1 cellular context compared by ENCODE assay signal in the genomic region with DNA sequence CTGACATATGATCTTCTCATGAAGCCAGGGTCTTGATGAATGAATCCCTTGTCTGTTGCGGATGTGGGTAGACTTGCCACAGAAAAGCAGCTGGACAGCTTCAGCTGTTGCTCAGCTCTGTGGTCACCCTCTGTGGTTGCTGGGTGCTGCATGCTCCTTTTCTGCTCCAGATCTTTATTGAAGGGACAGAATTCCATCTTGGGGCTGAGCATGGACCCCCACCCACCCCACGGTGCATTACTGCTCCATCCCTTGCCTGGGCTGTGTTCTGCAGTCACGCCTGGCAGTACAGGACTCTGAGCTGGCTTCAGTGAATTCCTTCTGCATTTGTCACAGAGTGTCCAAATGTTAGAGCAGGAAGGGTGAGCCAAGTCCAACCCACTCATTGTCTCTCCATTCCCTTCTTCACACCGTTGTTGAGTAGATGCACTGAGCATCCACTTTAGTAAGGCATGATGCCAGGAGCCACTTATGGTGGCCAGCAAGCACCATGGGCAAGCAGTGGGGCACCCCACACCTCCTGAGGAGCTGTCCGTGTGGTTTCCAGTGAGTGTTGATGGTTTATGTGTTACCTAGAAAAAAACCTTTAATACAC.
TF ChIP-seq lines count a peak whose summit lies in the region.

No MANE protein-coding gene starts in this region.

TF ChIP-seq in GM23338, 12 proteins besides CTCF, POLR2A, EP300 and RAD21 (continued from another document):
- TF ChIP-seq, protein P1, sequence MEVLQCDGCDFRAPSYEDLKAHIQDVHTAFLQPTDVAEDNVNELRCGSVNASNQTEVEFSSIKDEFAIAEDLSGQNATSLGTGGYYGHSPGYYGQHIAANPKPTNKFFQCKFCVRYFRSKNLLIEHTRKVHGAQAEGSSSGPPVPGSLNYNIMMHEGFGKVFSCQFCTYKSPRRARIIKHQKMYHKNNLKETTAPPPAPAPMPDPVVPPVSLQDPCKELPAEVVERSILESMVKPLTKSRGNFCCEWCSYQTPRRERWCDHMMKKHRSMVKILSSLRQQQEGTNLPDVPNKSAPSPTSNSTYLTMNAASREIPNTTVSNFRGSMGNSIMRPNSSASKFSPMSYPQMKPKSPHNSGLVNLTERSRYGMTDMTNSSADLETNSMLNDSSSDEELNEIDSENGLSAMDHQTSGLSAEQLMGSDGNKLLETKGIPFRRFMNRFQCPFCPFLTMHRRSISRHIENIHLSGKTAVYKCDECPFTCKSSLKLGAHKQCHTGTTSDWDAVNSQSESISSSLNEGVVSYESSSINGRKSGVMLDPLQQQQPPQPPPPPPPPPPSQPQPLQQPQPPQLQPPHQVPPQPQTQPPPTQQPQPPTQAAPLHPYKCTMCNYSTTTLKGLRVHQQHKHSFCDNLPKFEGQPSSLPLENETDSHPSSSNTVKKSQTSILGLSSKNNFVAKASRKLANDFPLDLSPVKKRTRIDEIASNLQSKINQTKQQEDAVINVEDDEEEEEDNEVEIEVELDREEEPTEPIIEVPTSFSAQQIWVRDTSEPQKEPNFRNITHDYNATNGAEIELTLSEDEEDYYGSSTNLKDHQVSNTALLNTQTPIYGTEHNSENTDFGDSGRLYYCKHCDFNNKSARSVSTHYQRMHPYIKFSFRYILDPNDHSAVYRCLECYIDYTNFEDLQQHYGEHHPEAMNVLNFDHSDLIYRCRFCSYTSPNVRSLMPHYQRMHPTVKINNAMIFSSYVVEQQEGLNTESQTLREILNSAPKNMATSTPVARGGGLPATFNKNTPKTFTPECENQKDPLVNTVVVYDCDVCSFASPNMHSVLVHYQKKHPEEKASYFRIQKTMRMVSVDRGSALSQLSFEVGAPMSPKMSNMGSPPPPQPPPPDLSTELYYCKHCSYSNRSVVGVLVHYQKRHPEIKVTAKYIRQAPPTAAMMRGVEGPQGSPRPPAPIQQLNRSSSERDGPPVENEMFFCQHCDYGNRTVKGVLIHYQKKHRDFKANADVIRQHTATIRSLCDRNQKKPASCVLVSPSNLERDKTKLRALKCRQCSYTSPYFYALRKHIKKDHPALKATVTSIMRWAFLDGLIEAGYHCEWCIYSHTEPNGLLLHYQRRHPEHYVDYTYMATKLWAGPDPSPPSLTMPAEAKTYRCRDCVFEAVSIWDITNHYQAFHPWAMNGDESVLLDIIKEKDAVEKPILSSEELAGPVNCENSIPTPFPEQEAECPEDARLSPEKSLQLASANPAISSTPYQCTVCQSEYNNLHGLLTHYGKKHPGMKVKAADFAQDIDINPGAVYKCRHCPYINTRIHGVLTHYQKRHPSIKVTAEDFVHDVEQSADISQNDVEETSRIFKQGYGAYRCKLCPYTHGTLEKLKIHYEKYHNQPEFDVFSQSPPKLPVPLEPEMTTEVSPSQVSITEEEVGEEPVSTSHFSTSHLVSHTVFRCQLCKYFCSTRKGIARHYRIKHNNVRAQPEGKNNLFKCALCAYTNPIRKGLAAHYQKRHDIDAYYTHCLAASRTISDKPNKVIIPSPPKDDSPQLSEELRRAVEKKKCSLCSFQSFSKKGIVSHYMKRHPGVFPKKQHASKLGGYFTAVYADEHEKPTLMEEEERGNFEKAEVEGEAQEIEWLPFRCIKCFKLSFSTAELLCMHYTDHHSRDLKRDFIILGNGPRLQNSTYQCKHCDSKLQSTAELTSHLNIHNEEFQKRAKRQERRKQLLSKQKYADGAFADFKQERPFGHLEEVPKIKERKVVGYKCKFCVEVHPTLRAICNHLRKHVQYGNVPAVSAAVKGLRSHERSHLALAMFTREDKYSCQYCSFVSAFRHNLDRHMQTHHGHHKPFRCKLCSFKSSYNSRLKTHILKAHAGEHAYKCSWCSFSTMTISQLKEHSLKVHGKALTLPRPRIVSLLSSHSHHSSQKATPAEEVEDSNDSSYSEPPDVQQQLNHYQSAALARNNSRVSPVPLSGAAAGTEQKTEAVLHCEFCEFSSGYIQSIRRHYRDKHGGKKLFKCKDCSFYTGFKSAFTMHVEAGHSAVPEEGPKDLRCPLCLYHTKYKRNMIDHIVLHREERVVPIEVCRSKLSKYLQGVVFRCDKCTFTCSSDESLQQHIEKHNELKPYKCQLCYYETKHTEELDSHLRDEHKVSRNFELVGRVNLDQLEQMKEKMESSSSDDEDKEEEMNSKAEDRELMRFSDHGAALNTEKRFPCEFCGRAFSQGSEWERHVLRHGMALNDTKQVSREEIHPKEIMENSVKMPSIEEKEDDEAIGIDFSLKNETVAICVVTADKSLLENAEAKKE (CRISPR knock-in tag; IDR thresholded peaks at IDR 0.05): no peak
TF ChIP-seq in GM23338: peak in this region for 0.
